In genomic region chr2:6977095-6977777, GRCh38 we compare ENCODE assay signal across 10 cellular contexts.
DNase-seq lines count a peak whose midpoint lies in the region; ATAC-seq and TF ChIP-seq lines count a peak whose summit lies in the region.
"Had no signal": no experiment of that assay in that cellular context is flagged by ENCODE, and none has a peak within 500 bp of the region (broad histone marks: within the 10 kb centered on the region; RNA-seq: fewer than 3 reads in every experiment).

No MANE protein-coding gene starts in this region.

- no peak for TF ChIP-seq POLR2A in sigmoid colon (IDR thresholded peaks at IDR 0.05)

- peak; percentile 16 for DNase-seq in NCI-H1092 (lab: John Stamatoyannopoulos, UW)
- peak; percentile 29 for DNase-seq in amniotic epithelial cell (ENCODE audit: low read depth)
- peak; percentile 61 for DNase-seq in left cardiac atrium
- peak; percentile 91 for DNase-seq in sigmoid colon
- no peak for DNase-seq in activated gamma-delta T cell (lab: John Stamatoyannopoulos, UW)
- no peak for DNase-seq in NCI-H1436 treated with DMSO at 0.1 percent for 48 hours (lab: John Stamatoyannopoulos, UW)
- DNase-seq: HFFc6; stimulated activated naive CD8-positive, alpha-beta T cell treated with anti-CD3 and anti-CD28 coated beads, Interleukin-15, Interleukin-2, amounts not matched to agents 100 U/mL and 50 U/mL, for 24 hours had no signal

- peak overlapping the region in 2 of 4 donors; percentile 11 to 23 for H3K4me3 ChIP-seq in sigmoid colon

- H3K36me3 ChIP-seq in sigmoid colon = no peaks in the 10 kb centered on the region

- H3K9me3 ChIP-seq in sigmoid colon = no peaks in the 10 kb centered on the region

- intact Hi-C loops in left cardiac atrium (cut with DNase I) = no loop called here
- intact Hi-C loops in sigmoid colon (cut with DNase I) = loop anchor here (5.0 kb wide), 2 partner anchors 35 to 60 kb away; partner anchors contain the start of gene RNF144A

- peak in 1 of 4 donors; percentile 10 for TF ChIP-seq EP300 in sigmoid colon (IDR thresholded peaks at IDR 0.05)

- H3K27me3 ChIP-seq in sigmoid colon = no peaks in the 10 kb centered on the region

- 14 to 61% methylated on average over 9 of the region's 9 CpGs for WGBS in sigmoid colon, 2 donors

- H3K27ac ChIP-seq in sigmoid colon = peak overlapping the region in 3 of 4 donors; percentile 66 to 81 (median 73)

- no peak for TF ChIP-seq CTCF in sigmoid colon (IDR thresholded peaks at IDR 0.05)

- peaks cover 0 to 22% (median 13%) of the 10 kb centered on the region in 4 donors for H3K4me1 ChIP-seq in sigmoid colon

- ATAC-seq in left cardiac atrium (peak; percentile 85 to 88), GM18517 (IDR thresholded peaks at IDR 0.05; ENCODE audit: unreplicated experiment) (no peak), GM21737 (IDR thresholded peaks at IDR 0.05; ENCODE audit: unreplicated experiment) (no peak)
- ATAC-seq: stimulated activated naive CD8-positive, alpha-beta T cell treated with anti-CD3 and anti-CD28 coated beads, Interleukin-15, Interleukin-2, amounts not matched to agents 100 U/mL and 50 U/mL, for 24 hours had no signal

Comparison
In these comparisons a context has a peak if more than half of its experiments do, and no peak if none do; other contexts are left out.
1. DNase-seq: peak in NCI-H1092 (single experiment), amniotic epithelial cell (single experiment), left cardiac atrium (single experiment) and sigmoid colon (single experiment); none in activated gamma-delta T cell (single experiment) and NCI-H1436 treated with DMSO at 0.1 percent for 48 hours (single experiment).
2. ATAC-seq: peak in left cardiac atrium (2 of 2); none in GM18517 (single experiment) and GM21737 (single experiment).